In genomic region chrX:71095033-71095432, GRCh38 we compare ENCODE assay signal across 8 cellular contexts. TPM values are rescaled to one million over a fixed set of nuclear protein-coding genes. Genes with fewer than 3 reads are reported as not detected.
DNase-seq lines count a peak whose midpoint lies in the region; ATAC-seq and TF ChIP-seq lines count a peak whose summit lies in the region.

No MANE protein-coding gene starts in this region.

- TF ChIP-seq CTCF in GM12865 (IDR thresholded peaks at IDR 0.05; ENCODE audit: insufficient read depth, low read depth, low read length, missing control alignments) = no peak
- TF ChIP-seq CTCF in OCI-LY7 (conservative IDR thresholded peaks at IDR 0.05; ENCODE audit: low read length) = no peak
- TF ChIP-seq CTCF in psoas muscle (IDR thresholded peaks at IDR 0.05) = no peak

- no peak for TF ChIP-seq POLR2A in erythroblast (IDR thresholded peaks at IDR 0.05; ENCODE audit: low read length)

- H3K4me1 ChIP-seq in OCI-LY7 (ENCODE audit: insufficient read depth, low read length, poor library complexity, severe bottlenecking) (peaks cover 18% of the 10 kb centered on the region), psoas muscle (no peaks in the 10 kb centered on the region)

- TSS peak; percentile 91 for BruUV-seq in OCI-LY7 (replicated peaks; lab: Mats Ljungman, UMichigan)

- CTCF ChIA-PET in OCI-LY7 (lab: Charles Lee; ENCODE audit: unreplicated experiment) = no interaction called here

- H3K27ac ChIP-seq in OCI-LY7 (ENCODE audit: low read depth, low read length, poor library complexity, severe bottlenecking) = no peak overlapping the region
- H3K27ac ChIP-seq in psoas muscle = peak overlapping the region; percentile 72

- H2AFZ ChIP-seq in OCI-LY7 (ENCODE audit: low read length) = peak overlapping the region; percentile 98

- POLR2A ChIA-PET in OCI-LY7 (lab: Charles Lee) = no interaction called here

- intact Hi-C loops in OCI-LY7 (cut with micrococcal nuclease; ENCODE audit: unreplicated experiment) = no loop called here
- intact Hi-C loops in psoas muscle (cut with DNase I) = no loop called here

- H3K4me2 ChIP-seq in OCI-LY7 (ENCODE audit: low read length) = peak overlapping the region; percentile 84

- H3K9me2 ChIP-seq in OCI-LY7 (ENCODE audit: insufficient read depth, low read length) = no peaks in the 10 kb centered on the region

- no peaks in the 10 kb centered on the region for H3K36me3 ChIP-seq in OCI-LY7 (ENCODE audit: insufficient read depth, low read length)
- no peaks in the 10 kb centered on the region for H3K36me3 ChIP-seq in psoas muscle (ENCODE audit: insufficient read depth in 1 of 2, low read depth in 1 of 2)

- no peaks in the 10 kb centered on the region for H3K9me3 ChIP-seq in OCI-LY7 (ENCODE audit: low read length)
- no peaks in the 10 kb centered on the region for H3K9me3 ChIP-seq in psoas muscle

- WGBS in psoas muscle, 3 donors = 21 to 35% (median 34%) methylated on average over 4 to 6 of the region's 6 CpGs

- peaks cover 0 to 9% (median 0%) of the 10 kb centered on the region in 3 donors for H3K27me3 ChIP-seq in psoas muscle (ENCODE audit: insufficient read depth in 3 of 3, low read length in 2 of 3)

- H4K20me1 ChIP-seq in OCI-LY7 (ENCODE audit: insufficient read depth, low read length) = no peaks in the 10 kb centered on the region

- DNase-seq in GM12865 (ENCODE audit: low read depth) (no peak), OCI-LY7 (ENCODE audit: low spot score) (no peak), erythroblast (lab: John Stamatoyannopoulos, UW) (peak; percentile 46 to 73), psoas muscle (no peak), AG08396 (ENCODE audit: low spot score) (no peak), SIG-M5 (lab: John Stamatoyannopoulos, UW) (no peak)

- no peaks in the 10 kb centered on the region for H3K79me2 ChIP-seq in OCI-LY7 (ENCODE audit: insufficient read depth, low read depth, low read length)

- peak in 1 of 4 donors; percentile 6 for ATAC-seq in psoas muscle
- ATAC-seq in GM18858 (IDR thresholded peaks at IDR 0.05; ENCODE audit: unreplicated experiment) = no peak
- ATAC-seq in GM18870 (IDR thresholded peaks at IDR 0.05; ENCODE audit: unreplicated experiment) = no peak

- peak overlapping the region; percentile 81 for H3K4me3 ChIP-seq in GM12865 (ENCODE audit: low read depth, low read length)
- peak overlapping the region; percentile 73 for H3K4me3 ChIP-seq in OCI-LY7 (ENCODE audit: low read depth, low read length, poor library complexity, severe bottlenecking)
- H3K4me3 ChIP-seq in psoas muscle = peak overlapping the region; percentile 75

RNA-seq across cellular contexts. Expression of gene FOXO4, which starts 0.6 kb away (rescaled TPM):
- total RNA-seq in OCI-LY7 (2014; rRNA removed; shearing (Covaris generic)) = 3.8 and 6.7 TPM in 2 replicates
- 12.1 and 12.8 TPM in 2 replicates for total RNA-seq in OCI-LY7 (2022)
- total RNA-seq in psoas muscle = 10 to 100 TPM; 55.1 to 80.7 (median 63.5) TPM
- 10 to 100 TPM; 14.6 to 56.5 (median 31.7) TPM for polyA plus RNA-seq in psoas muscle

RNA-seq across cellular contexts. Expression of gene CXorf65, which starts 11.5 kb away (rescaled TPM):
- total RNA-seq in OCI-LY7 (2014; rRNA removed; shearing (Covaris generic)) = 1.1 and 3.2 TPM in 2 replicates
- total RNA-seq in OCI-LY7 (2022) (1.8 and 5.1 TPM in 2 replicates), psoas muscle (not detected)
- polyA plus RNA-seq in psoas muscle = not detected

RNA-seq across cellular contexts. Expression of gene IL2RG, which starts 16.3 kb away (rescaled TPM):
- total RNA-seq in OCI-LY7 (2014; rRNA removed; shearing (Covaris generic)) = 20.5 and 21.5 TPM in 2 replicates
- total RNA-seq in OCI-LY7 (2022) (33.3 and 33.6 TPM in 2 replicates), psoas muscle (1 to 10 TPM in 3 of 4 donors, under 1 TPM in 1; 0.93 to 1.5 (median 1.2) TPM)
- polyA plus RNA-seq in psoas muscle = 1 to 10 TPM; 1.2 to 2.8 (median 1.6) TPM

RNA-seq across cellular contexts. Expression of gene MED12, which starts 23.4 kb away (rescaled TPM):
- 20.5 and 23.1 TPM in 2 replicates for total RNA-seq in OCI-LY7 (2014; rRNA removed; shearing (Covaris generic))
- 31.1 and 38.8 TPM in 2 replicates for total RNA-seq in OCI-LY7 (2022)
- 10 to 100 TPM; 20.7 to 24.8 (median 23.7) TPM for total RNA-seq in psoas muscle
- 10 to 100 TPM in 1 of 3 donors, 1 to 10 TPM in 2; 7.1 to 12.8 (median 7.5) TPM for polyA plus RNA-seq in psoas muscle

RNA-seq across cellular contexts. Expression of gene SNX12, which starts 26.9 kb away (rescaled TPM):
- total RNA-seq in OCI-LY7 (2014; rRNA removed; shearing (Covaris generic)) = 21.3 and 24.8 TPM in 2 replicates
- total RNA-seq in OCI-LY7 (2022) (27.4 and 28.7 TPM in 2 replicates), psoas muscle (10 to 100 TPM; 28.0 to 55.6 (median 39.1) TPM)
- polyA plus RNA-seq in psoas muscle = 10 to 100 TPM; 28.0 to 46.9 (median 28.3) TPM

Comparison
In these comparisons a context has a peak if more than half of its experiments do, and no peak if none do; other contexts are left out.
1. DNase-seq: peak in erythroblast (2 of 2); none in GM12865 (single experiment), OCI-LY7 (single experiment), psoas muscle (0 of 2), AG08396 (single experiment) and SIG-M5 (single experiment).
2. RNA of gene FOXO4, which starts 0.6 kb away (total RNA-seq): 55.1 to 80.7 TPM in psoas muscle; 3.8 to 12.8 TPM in OCI-LY7; every median in the first group is over 4 times any median in the second.
3. RNA of gene IL2RG, which starts 16.3 kb away (total RNA-seq): 20.5 to 33.6 TPM in OCI-LY7; 0.93 to 1.5 TPM in psoas muscle; every median in the first group is over 4 times any median in the second.
4. Peak in every context shown above with its lines, with median percentiles within 50 percentile points of each other: H3K4me3 ChIP-seq.